Comparison of ENCODE assay signal across 2 cellular contexts in the genomic region with DNA sequence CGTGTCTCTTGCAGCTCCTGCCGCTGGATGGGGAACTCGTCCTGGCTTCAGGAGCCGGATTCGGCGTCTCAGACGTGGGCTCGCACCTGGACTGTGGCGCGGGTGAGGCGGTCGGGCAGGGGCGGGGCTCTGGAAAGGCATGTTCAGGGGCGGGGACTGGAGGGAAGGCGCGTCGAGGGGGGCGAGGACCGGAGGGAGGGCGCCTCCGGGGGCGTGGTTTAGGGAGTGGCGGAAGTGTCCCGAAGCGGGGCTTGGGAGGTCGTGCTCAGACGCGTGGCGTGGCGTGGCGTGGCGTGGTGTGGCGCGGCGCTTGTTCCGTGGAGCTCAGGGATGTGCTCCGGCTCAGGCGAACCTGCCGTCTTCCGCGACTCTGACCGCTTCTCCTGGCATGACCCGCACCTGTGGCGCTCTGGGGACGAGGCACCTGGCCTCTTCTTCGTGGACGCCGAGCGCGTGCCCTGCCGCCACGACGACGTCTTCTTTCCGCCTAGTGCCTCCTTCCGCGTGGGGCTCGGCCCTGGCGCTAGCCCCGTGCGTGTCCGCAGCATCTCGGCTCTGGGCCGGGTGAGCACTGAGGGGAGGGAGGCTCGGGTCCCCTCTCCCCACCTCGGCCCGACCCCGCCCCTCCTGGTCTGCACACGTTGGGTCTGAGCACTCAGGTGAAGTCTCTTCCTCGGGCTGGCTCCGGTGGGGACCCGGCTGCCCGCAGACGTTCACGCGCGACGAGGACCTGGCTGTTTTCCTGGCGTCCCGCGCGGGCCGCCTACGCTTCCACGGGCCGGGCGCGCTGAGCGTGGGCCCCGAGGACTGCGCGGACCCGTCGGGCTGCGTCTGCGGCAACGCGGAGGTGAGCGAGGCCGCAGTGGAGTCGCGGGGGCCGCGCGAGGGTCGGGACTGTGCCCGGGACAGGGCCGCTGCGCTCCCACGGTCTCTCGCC.
TF ChIP-seq lines count a peak whose summit lies in the region.

No MANE protein-coding gene starts in this region.

TF ChIP-seq in liver, 16 proteins besides CTCF, POLR2A, EP300 and RAD21:
- TF ChIP-seq FOXA1 (IDR thresholded peaks at IDR 0.05) = no peak
- no peak for TF ChIP-seq GABPA (IDR thresholded peaks at IDR 0.05 in 1 of 2, conservative IDR thresholded peaks at IDR 0.05 in 1 of 2)
- no peak for TF ChIP-seq RXRA (IDR thresholded peaks at IDR 0.05)
- no peak for TF ChIP-seq HNF4A (conservative IDR thresholded peaks at IDR 0.05)
- no peak for TF ChIP-seq FOXA2 (IDR thresholded peaks at IDR 0.05)
- TF ChIP-seq SP1 (IDR thresholded peaks at IDR 0.05) = no peak
- TF ChIP-seq, protein P1, sequence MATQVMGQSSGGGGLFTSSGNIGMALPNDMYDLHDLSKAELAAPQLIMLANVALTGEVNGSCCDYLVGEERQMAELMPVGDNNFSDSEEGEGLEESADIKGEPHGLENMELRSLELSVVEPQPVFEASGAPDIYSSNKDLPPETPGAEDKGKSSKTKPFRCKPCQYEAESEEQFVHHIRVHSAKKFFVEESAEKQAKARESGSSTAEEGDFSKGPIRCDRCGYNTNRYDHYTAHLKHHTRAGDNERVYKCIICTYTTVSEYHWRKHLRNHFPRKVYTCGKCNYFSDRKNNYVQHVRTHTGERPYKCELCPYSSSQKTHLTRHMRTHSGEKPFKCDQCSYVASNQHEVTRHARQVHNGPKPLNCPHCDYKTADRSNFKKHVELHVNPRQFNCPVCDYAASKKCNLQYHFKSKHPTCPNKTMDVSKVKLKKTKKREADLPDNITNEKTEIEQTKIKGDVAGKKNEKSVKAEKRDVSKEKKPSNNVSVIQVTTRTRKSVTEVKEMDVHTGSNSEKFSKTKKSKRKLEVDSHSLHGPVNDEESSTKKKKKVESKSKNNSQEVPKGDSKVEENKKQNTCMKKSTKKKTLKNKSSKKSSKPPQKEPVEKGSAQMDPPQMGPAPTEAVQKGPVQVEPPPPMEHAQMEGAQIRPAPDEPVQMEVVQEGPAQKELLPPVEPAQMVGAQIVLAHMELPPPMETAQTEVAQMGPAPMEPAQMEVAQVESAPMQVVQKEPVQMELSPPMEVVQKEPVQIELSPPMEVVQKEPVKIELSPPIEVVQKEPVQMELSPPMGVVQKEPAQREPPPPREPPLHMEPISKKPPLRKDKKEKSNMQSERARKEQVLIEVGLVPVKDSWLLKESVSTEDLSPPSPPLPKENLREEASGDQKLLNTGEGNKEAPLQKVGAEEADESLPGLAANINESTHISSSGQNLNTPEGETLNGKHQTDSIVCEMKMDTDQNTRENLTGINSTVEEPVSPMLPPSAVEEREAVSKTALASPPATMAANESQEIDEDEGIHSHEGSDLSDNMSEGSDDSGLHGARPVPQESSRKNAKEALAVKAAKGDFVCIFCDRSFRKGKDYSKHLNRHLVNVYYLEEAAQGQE (IDR thresholded peaks at IDR 0.05) = no peak
- TF ChIP-seq TAF1 (conservative IDR thresholded peaks at IDR 0.05) = no peak
- no peak for TF ChIP-seq YY1 (IDR thresholded peaks at IDR 0.05)
- TF ChIP-seq, protein P2, sequence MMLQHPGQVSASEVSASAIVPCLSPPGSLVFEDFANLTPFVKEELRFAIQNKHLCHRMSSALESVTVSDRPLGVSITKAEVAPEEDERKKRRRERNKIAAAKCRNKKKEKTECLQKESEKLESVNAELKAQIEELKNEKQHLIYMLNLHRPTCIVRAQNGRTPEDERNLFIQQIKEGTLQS (IDR thresholded peaks at IDR 0.05) = no peak

TF ChIP-seq in HepG2, 621 proteins besides CTCF, POLR2A, EP300 and RAD21:
- TF ChIP-seq ZNF12 (CRISPR knock-in tag; IDR thresholded peaks at IDR 0.05) (no peak), ZNF207 (IDR thresholded peaks at IDR 0.05; ENCODE audit: borderline replicate concordance) (no peak), ADNP (CRISPR knock-in tag; IDR thresholded peaks at IDR 0.05) (no peak)
- TF ChIP-seq, protein P3, sequence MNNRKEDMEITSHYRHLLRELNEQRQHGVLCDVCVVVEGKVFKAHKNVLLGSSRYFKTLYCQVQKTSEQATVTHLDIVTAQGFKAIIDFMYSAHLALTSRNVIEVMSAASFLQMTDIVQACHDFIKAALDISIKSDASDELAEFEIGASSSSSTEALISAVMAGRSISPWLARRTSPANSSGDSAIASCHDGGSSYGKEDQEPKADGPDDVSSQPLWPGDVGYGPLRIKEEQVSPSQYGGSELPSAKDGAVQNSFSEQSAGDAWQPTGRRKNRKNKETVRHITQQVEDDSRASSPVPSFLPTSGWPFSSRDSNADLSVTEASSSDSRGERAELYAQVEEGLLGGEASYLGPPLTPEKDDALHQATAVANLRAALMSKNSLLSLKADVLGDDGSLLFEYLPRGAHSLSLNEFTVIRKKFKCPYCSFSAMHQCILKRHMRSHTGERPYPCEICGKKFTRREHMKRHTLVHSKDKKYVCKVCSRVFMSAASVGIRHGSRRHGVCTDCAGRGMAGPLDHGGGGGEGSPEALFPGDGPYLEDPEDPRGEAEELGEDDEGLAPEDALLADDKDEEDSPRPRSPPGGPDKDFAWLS (CRISPR knock-in tag; IDR thresholded peaks at IDR 0.05; ENCODE audit: borderline replicate concordance) = no peak
- TF ChIP-seq, protein P4, sequence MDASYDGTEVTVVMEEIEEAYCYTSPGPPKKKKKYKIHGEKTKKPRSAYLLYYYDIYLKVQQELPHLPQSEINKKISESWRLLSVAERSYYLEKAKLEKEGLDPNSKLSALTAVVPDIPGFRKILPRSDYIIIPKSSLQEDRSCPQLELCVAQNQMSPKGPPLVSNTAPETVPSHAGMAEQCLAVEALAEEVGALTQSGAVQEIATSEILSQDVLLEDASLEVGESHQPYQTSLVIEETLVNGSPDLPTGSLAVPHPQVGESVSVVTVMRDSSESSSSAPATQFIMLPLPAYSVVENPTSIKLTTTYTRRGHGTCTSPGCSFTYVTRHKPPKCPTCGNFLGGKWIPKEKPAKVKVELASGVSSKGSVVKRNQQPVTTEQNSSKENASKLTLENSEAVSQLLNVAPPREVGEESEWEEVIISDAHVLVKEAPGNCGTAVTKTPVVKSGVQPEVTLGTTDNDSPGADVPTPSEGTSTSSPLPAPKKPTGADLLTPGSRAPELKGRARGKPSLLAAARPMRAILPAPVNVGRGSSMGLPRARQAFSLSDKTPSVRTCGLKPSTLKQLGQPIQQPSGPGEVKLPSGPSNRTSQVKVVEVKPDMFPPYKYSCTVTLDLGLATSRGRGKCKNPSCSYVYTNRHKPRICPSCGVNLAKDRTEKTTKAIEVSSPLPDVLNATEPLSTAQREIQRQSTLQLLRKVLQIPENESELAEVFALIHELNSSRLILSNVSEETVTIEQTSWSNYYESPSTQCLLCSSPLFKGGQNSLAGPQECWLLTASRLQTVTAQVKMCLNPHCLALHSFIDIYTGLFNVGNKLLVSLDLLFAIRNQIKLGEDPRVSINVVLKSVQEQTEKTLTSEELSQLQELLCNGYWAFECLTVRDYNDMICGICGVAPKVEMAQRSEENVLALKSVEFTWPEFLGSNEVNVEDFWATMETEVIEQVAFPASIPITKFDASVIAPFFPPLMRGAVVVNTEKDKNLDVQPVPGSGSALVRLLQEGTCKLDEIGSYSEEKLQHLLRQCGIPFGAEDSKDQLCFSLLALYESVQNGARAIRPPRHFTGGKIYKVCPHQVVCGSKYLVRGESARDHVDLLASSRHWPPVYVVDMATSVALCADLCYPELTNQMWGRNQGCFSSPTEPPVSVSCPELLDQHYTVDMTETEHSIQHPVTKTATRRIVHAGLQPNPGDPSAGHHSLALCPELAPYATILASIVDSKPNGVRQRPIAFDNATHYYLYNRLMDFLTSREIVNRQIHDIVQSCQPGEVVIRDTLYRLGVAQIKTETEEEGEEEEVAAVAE (CRISPR knock-in tag; IDR thresholded peaks at IDR 0.05; ENCODE audit: borderline replicate concordance) = no peak
- TF ChIP-seq, protein P5, sequence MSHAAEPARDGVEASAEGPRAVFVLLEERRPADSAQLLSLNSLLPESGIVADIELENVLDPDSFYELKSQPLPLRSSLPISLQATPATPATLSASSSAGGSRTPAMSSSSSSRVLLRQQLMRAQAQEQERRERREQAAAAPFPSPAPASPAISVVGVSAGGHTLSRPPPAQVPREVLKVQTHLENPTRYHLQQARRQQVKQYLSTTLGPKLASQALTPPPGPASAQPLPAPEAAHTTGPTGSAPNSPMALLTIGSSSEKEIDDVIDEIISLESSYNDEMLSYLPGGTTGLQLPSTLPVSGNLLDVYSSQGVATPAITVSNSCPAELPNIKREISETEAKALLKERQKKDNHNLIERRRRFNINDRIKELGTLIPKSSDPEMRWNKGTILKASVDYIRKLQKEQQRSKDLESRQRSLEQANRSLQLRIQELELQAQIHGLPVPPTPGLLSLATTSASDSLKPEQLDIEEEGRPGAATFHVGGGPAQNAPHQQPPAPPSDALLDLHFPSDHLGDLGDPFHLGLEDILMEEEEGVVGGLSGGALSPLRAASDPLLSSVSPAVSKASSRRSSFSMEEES (CRISPR knock-in tag; IDR thresholded peaks at IDR 0.05) = no peak
- TF ChIP-seq, protein P6, sequence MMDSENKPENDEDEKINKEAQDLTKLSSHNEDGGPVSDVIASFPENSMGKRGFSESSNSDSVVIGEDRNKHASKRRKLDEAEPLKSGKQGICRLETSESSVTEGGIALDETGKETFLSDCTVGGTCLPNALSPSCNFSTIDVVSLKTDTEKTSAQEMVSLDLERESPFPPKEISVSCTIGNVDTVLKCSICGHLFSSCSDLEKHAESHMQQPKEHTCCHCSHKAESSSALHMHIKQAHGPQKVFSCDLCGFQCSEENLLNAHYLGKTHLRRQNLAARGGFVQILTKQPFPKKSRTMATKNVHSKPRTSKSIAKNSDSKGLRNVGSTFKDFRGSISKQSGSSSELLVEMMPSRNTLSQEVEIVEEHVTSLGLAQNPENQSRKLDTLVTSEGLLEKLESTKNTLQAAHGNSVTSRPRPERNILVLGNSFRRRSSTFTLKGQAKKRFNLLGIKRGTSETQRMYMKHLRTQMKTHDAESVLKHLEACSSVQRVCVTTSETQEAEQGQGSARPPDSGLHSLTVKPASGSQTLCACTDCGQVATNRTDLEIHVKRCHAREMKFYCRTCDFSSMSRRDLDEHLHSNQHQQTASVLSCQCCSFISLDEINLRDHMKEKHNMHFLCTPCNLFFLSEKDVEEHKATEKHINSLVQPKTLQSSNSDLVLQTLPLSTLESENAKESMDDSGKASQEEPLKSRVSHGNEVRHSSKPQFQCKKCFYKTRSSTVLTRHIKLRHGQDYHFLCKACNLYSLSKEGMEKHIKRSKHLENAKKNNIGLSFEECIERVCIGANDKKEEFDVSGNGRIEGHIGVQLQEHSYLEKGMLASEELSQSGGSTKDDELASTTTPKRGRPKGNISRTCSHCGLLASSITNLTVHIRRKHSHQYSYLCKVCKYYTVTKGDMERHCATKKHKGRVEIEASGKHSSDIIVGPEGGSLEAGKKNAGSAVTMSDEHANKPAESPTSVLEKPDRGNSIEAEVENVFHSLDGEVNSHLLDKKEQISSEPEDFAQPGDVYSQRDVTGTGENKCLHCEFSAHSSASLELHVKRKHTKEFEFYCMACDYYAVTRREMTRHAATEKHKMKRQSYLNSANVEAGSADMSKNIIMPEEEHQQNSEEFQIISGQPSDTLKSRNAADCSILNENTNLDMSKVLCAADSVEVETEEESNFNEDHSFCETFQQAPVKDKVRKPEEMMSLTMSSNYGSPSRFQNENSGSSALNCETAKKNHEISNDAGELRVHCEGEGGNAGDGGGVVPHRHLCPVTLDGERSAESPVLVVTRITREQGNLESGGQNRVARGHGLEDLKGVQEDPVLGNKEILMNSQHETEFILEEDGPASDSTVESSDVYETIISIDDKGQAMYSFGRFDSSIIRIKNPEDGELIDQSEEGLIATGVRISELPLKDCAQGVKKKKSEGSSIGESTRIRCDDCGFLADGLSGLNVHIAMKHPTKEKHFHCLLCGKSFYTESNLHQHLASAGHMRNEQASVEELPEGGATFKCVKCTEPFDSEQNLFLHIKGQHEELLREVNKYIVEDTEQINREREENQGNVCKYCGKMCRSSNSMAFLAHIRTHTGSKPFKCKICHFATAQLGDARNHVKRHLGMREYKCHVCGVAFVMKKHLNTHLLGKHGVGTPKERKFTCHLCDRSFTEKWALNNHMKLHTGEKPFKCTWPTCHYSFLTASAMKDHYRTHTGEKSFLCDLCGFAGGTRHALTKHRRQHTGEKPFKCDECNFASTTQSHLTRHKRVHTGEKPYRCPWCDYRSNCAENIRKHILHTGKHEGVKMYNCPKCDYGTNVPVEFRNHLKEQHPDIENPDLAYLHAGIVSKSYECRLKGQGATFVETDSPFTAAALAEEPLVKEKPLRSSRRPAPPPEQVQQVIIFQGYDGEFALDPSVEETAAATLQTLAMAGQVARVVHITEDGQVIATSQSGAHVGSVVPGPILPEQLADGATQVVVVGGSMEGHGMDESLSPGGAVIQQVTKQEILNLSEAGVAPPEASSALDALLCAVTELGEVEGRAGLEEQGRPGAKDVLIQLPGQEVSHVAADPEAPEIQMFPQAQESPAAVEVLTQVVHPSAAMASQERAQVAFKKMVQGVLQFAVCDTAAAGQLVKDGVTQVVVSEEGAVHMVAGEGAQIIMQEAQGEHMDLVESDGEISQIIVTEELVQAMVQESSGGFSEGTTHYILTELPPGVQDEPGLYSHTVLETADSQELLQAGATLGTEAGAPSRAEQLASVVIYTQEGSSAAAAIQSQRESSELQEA (CRISPR knock-in tag; IDR thresholded peaks at IDR 0.05; ENCODE audit: not compliant biosample characterization) = no peak
